Comparison of ENCODE assay signal across 17 cellular contexts in genomic region chr2:59887348-59887747, GRCh38.
DNase-seq lines count a peak whose midpoint lies in the region; ATAC-seq, FAIRE-seq and TF ChIP-seq lines count a peak whose summit lies in the region.
"Had no signal": no experiment of that assay in that cellular context is flagged by ENCODE, and none has a peak within 500 bp of the region (broad histone marks: within the 10 kb centered on the region; RNA-seq: fewer than 3 reads in every experiment).

No MANE protein-coding gene starts in this region.

- H3K4me3 ChIP-seq in OCI-LY1 (ENCODE audit: low read depth, low read length, poor library complexity, severe bottlenecking), result no peak overlapping the region
- no peak overlapping the region for H3K4me3 ChIP-seq in H1 (ENCODE audit: extremely low read depth in 1 of 4, insufficient read depth in 2 of 4, low read depth in 3 of 4, low read length in 4 of 4)
- no peak overlapping the region for H3K4me3 ChIP-seq in thyroid gland (replicated peaks in 1 of 3)

- no peak for TF ChIP-seq EP300 in H1 (IDR thresholded peaks at IDR 0.05; ENCODE audit: borderline replicate concordance in 1 of 2, low read depth in 2 of 2, low read length in 2 of 2)

- CTCF ChIA-PET in activated naive CD4-positive, alpha-beta T cell treated with anti-CD3 and anti-CD28 coated beads, Interleukin-2, amount 10 ng/mL, durations not matched to agents 7 days and 5 days (lab: Charles Lee), result no interaction called here
- CTCF ChIA-PET in H1 (lab: Charles Lee; ENCODE audit: partially characterized antibody), result interaction anchor here (0.8 to 3.1 kb wide), 8 partner anchors 14 to 266 kb away, joined by 3 to 16 read pairs (median 4); no protein-coding TSS in a partner anchor

- no peaks in the 10 kb centered on the region for H3K23me2 ChIP-seq in H1 (ENCODE audit: low read depth, low read length)

- H3K9ac ChIP-seq in OCI-LY1 (ENCODE audit: low read length) (no peak overlapping the region; the same call in 1 of the 2 replicates), H1 (replicated peaks in 1 of 4; ENCODE audit: extremely low read depth in 1 of 4, low read depth in 3 of 4, low read length in 3 of 4) (no peak overlapping the region)

- TF ChIP-seq POLR2A in H1 (IDR thresholded peaks at IDR 0.05; ENCODE audit: control extremely low read depth in 1 of 2, low read depth in 2 of 2, low read length in 2 of 2) (no peak), thyroid gland (IDR thresholded peaks at IDR 0.05) (no peak)

- H3K9me3 ChIP-seq in OCI-LY1 (ENCODE audit: low read length), result no peaks in the 10 kb centered on the region
- no peaks in the 10 kb centered on the region for H3K9me3 ChIP-seq in H1 (ENCODE audit: insufficient read depth in 2 of 2, low read depth in 1 of 2, low read length in 1 of 2)
- H3K9me3 ChIP-seq in thyroid gland, result no peaks in the 10 kb centered on the region

- no peak for FAIRE-seq in H1 (lab: Jason Lieb, UNC)

- H4K5ac ChIP-seq in H1 (ENCODE audit: insufficient read length, low read depth, low read length), result peak overlapping the region; percentile 27

- no peak overlapping the region for H2BK12ac ChIP-seq in H1 (ENCODE audit: low read depth, low read length)

- H3K9me3 Mint-ChIP-seq in activated naive CD4-positive, alpha-beta T cell treated with anti-CD3 and anti-CD28 coated beads, Interleukin-2, amount 10 ng/mL, durations not matched to agents 7 days and 5 days, result peaks cover 8% of the 10 kb centered on the region
- H3K9me3 Mint-ChIP-seq: activated T-helper 1 cell treated with anti-CD3 and anti-CD28 coated beads, Interleukin-12 subunit alpha, Interleukin-12 subunit beta, Interleukin-2, Interleukin-4 antibody, amounts not matched to agents 30 ng/mL and 10 ng/mL and 1 ng/mL, durations not matched to agents 14 hours and 24 hours and 36 hours had no signal

- H3K23ac ChIP-seq in H1 (ENCODE audit: insufficient read length), result no peak overlapping the region

- H3K56ac ChIP-seq in H1 (replicated peaks; ENCODE audit: insufficient read length, low read depth, low read length), result no peak overlapping the region

- H3K4ac ChIP-seq in H1 (replicated peaks; ENCODE audit: insufficient read length, low read depth, low read length), result no peak overlapping the region

- no peak overlapping the region for H3K18ac ChIP-seq in H1 (ENCODE audit: extremely low read depth, low read length)

- H3K27me3 ChIP-seq in OCI-LY1 (ENCODE audit: insufficient read depth, low read length) (no peaks in the 10 kb centered on the region), H1 (replicated peaks in 1 of 4; ENCODE audit: control insufficient read depth in 3 of 4, extremely low read depth in 1 of 4, insufficient read depth in 3 of 4, low read length in 3 of 4) (no peaks in the 10 kb centered on the region; a peak in 1 of 7 replicates), thyroid gland (no peaks in the 10 kb centered on the region)

- no peaks in the 10 kb centered on the region for H3K9me2 ChIP-seq in OCI-LY1 (ENCODE audit: low read depth, low read length)

- H3F3A ChIP-seq in OCI-LY1 (ENCODE audit: insufficient read depth, low read length), result no peaks in the 10 kb centered on the region

- peak overlapping the region; percentile 18 for H3K4me3 Mint-ChIP-seq in activated naive CD4-positive, alpha-beta T cell treated with anti-CD3 and anti-CD28 coated beads, Interleukin-2, amount 10 ng/mL, durations not matched to agents 7 days and 5 days
- H3K4me3 Mint-ChIP-seq: activated T-helper 1 cell treated with anti-CD3 and anti-CD28 coated beads, Interleukin-12 subunit alpha, Interleukin-12 subunit beta, Interleukin-2, Interleukin-4 antibody, amounts not matched to agents 30 ng/mL and 10 ng/mL and 1 ng/mL, durations not matched to agents 14 hours and 24 hours and 36 hours; CD14-positive monocyte; neural crest cell had no signal

- no peak overlapping the region for H2BK20ac ChIP-seq in H1 (ENCODE audit: low read length)

- ATAC-seq in HG03280 (IDR thresholded peaks at IDR 0.05; ENCODE audit: unreplicated experiment), result no peak
- no peak for ATAC-seq in GM19463 (IDR thresholded peaks at IDR 0.05; ENCODE audit: unreplicated experiment)

- no peak overlapping the region for H2BK120ac ChIP-seq in H1 (replicated peaks; ENCODE audit: low read depth, low read length)

- POLR2A ChIA-PET in H1 (lab: Charles Lee; ENCODE audit: partially characterized antibody), result no interaction called here

- H4K20me1 ChIP-seq in OCI-LY1 (ENCODE audit: insufficient read depth, low read length) (no peaks in the 10 kb centered on the region), H1 (replicated peaks in 1 of 2; ENCODE audit: control insufficient read depth in 1 of 2, insufficient read depth in 2 of 2, low read length in 2 of 2) (no peaks in the 10 kb centered on the region)

- DNase-seq in activated naive CD4-positive, alpha-beta T cell treated with anti-CD3 and anti-CD28 coated beads, Interleukin-2, amount 10 ng/mL, durations not matched to agents 7 days and 5 days, result no peak
- DNase-seq in activated naive CD4-positive, alpha-beta T cell (lab: John Stamatoyannopoulos, UW), result no peak
- DNase-seq in H1 (ENCODE audit: low read depth in 1 of 2, low spot score in 2 of 2) (no peak), thyroid gland (peak; percentile 9 to 27), islet precursor cell (no peak)
- DNase-seq: foreskin melanocyte, kidney glomerular epithelial cell, NCI-H1092, NCI-H2029 treated with DMSO at 0.1 percent for 48 hours, NCI-H446 treated with DMSO at 0.1 percent for 48 hours, Right ventricle myocardium superior had no signal

- H3K36me3 ChIP-seq in OCI-LY1 (ENCODE audit: insufficient read depth, low read length), result no peaks in the 10 kb centered on the region
- H3K36me3 ChIP-seq in H1 (ENCODE audit: control insufficient read depth in 2 of 4, insufficient read depth in 4 of 4, low read length in 3 of 4), result no peaks in the 10 kb centered on the region
- no peaks in the 10 kb centered on the region for H3K36me3 ChIP-seq in thyroid gland

- H3K27ac Mint-ChIP-seq in activated naive CD4-positive, alpha-beta T cell treated with anti-CD3 and anti-CD28 coated beads, Interleukin-2, amount 10 ng/mL, durations not matched to agents 7 days and 5 days, result peak overlapping the region; percentile 78
- H3K27ac Mint-ChIP-seq: activated T-helper 1 cell treated with anti-CD3 and anti-CD28 coated beads, Interleukin-12 subunit alpha, Interleukin-12 subunit beta, Interleukin-2, Interleukin-4 antibody, amounts not matched to agents 30 ng/mL and 10 ng/mL and 1 ng/mL, durations not matched to agents 14 hours and 24 hours and 36 hours; CD14-positive monocyte had no signal

- H3K14ac ChIP-seq in H1 (ENCODE audit: insufficient read length), result no peak overlapping the region

- no peak for TF ChIP-seq CTCF in OCI-LY1 (IDR thresholded peaks at IDR 0.05; ENCODE audit: low read length)
- TF ChIP-seq CTCF in H1 (IDR thresholded peaks at IDR 0.05; ENCODE audit: control extremely low read depth in 1 of 3, insufficient read depth in 1 of 3, low read depth in 1 of 3, low read length in 3 of 3), result no peak
- TF ChIP-seq CTCF in thyroid gland (IDR thresholded peaks at IDR 0.05), result no peak

- H3K4me2 ChIP-seq in OCI-LY1 (ENCODE audit: low read length) (no peak overlapping the region; the same call in 1 of the 2 replicates), H1 (ENCODE audit: insufficient read depth in 1 of 2, low read depth in 2 of 2, low read length in 2 of 2) (no peak overlapping the region; a peak in 1 of 4 replicates)

- H3K4me1 ChIP-seq in OCI-LY1 (ENCODE audit: insufficient read depth, low read length, severe bottlenecking) (peaks cover 38% of the 10 kb centered on the region), H1 (replicated peaks in 1 of 4; ENCODE audit: control insufficient read depth in 3 of 4, insufficient read depth in 4 of 4, low read length in 3 of 4) (peaks cover 2 to 6% (median 3%) of the 10 kb centered on the region in 4 experiments; a peak in 5 of 7 replicates), thyroid gland (peaks cover 4 to 9% of the 10 kb centered on the region in 2 donors)

- no peak overlapping the region for H4K91ac ChIP-seq in H1 (replicated peaks; ENCODE audit: insufficient read length, low read length)

- peaks cover 5% of the 10 kb centered on the region for H3K36me3 Mint-ChIP-seq in activated naive CD4-positive, alpha-beta T cell treated with anti-CD3 and anti-CD28 coated beads, Interleukin-2, amount 10 ng/mL, durations not matched to agents 7 days and 5 days
- H3K36me3 Mint-ChIP-seq: CD14-positive monocyte had no signal

- H2BK5ac ChIP-seq in H1 (ENCODE audit: low read depth, low read length), result no peak overlapping the region

- H2AK5ac ChIP-seq in H1 (ENCODE audit: low read depth, low read length), result no peak overlapping the region

- H3K79me2 ChIP-seq in OCI-LY1 (ENCODE audit: insufficient read depth, low read length) (no peaks in the 10 kb centered on the region), H1 (ENCODE audit: control insufficient read depth in 1 of 2, insufficient read depth in 2 of 2, low read length in 2 of 2) (no peaks in the 10 kb centered on the region)

- no peaks in the 10 kb centered on the region for H3K79me1 ChIP-seq in H1 (ENCODE audit: low read depth, low read length)

- H2AFZ ChIP-seq in OCI-LY1 (ENCODE audit: low read length) (no peak overlapping the region), H1 (ENCODE audit: low read length) (no peak overlapping the region)

- peaks cover 46% of the 10 kb centered on the region for H3K4me1 Mint-ChIP-seq in activated naive CD4-positive, alpha-beta T cell treated with anti-CD3 and anti-CD28 coated beads, Interleukin-2, amount 10 ng/mL, durations not matched to agents 7 days and 5 days

- H4K8ac ChIP-seq in H1 (ENCODE audit: extremely low read depth, insufficient read depth, low read length), result no peak overlapping the region

- H3K27ac ChIP-seq in OCI-LY1 (ENCODE audit: low read depth, low read length, poor library complexity, severe bottlenecking) (peak overlapping the region; percentile 65), H1 (ENCODE audit: low read depth, low read length) (no peak overlapping the region), thyroid gland (no peak overlapping the region)

- intact Hi-C loops in thyroid gland (cut with DNase I), result no loop called here

- H2BK15ac ChIP-seq in H1 (ENCODE audit: low read length), result no peak overlapping the region

- H3K27me3 Mint-ChIP-seq in activated naive CD4-positive, alpha-beta T cell treated with anti-CD3 and anti-CD28 coated beads, Interleukin-2, amount 10 ng/mL, durations not matched to agents 7 days and 5 days, result peaks cover 4% of the 10 kb centered on the region

- 86% methylated on average over 3 of the region's 3 CpGs; no CpG with 5 or more reads in 1 of the 2 experiments for WGBS in H1 (ENCODE audit: extremely low coverage in 1 of 2, insufficient coverage in 1 of 2, insufficient read length in 1 of 2, insufficient replicate concordance in 2 of 2, low coverage in 1 of 2, low lambda C conversion rate in 2 of 2, missing lambda C conversion rate in 1 of 2), 2 experiments
- WGBS in thyroid gland, 2 donors, result 2 to 23% methylated on average over 3 of the region's 3 CpGs

- TF ChIP-seq RAD21 in H1 (IDR thresholded peaks at IDR 0.05 in 1 of 2, conservative IDR thresholded peaks at IDR 0.05 in 1 of 2; ENCODE audit: low read depth in 2 of 2, low read length in 2 of 2), result no peak

TF ChIP-seq in H1, 55 proteins besides CTCF, POLR2A, EP300 and RAD21 (continues in another document):
- TF ChIP-seq GABPA (IDR thresholded peaks at IDR 0.05; ENCODE audit: borderline replicate concordance, insufficient read depth, low read length) (no peak), YY1 (IDR thresholded peaks at IDR 0.05; ENCODE audit: low read depth, low read length) (no peak), TEAD4 (IDR thresholded peaks at IDR 0.05; ENCODE audit: low read depth, low read length) (no peak)

Comparison
In these comparisons a context has a peak if more than half of its experiments do, and no peak if none do; other contexts are left out.
1. DNase-seq: peak in thyroid gland (2 of 2); none in activated naive CD4-positive, alpha-beta T cell treated with anti-CD3 and anti-CD28 coated beads, Interleukin-2, amount 10 ng/mL, durations not matched to agents 7 days and 5 days (single experiment), activated naive CD4-positive, alpha-beta T cell (0 of 4), H1 (0 of 2) and islet precursor cell (single experiment).